ENCODE assay signal across 8 cellular contexts in genomic region chr1:204513117-204513716, GRCh38. TPM values are rescaled to one million over a fixed set of nuclear protein-coding genes. Genes with fewer than 3 reads are reported as not detected.
DNase-seq lines count a peak whose midpoint lies in the region; ATAC-seq and TF ChIP-seq lines count a peak whose summit lies in the region.

No MANE protein-coding gene starts in this region.

- peaks cover 5% of the 10 kb centered on the region for H3K27me3 Mint-ChIP-seq in nephron progenitor cell (ENCODE audit: low read depth, poor library complexity)

- H3K9me3 ChIP-seq in suprapubic skin: no peaks in the 10 kb centered on the region

- H3K4me3 ChIP-seq in GM08714 (ENCODE audit: low read length): peak overlapping the region; percentile 57; the same call in 1 of the 2 replicates
- no peak overlapping the region for H3K4me3 ChIP-seq in suprapubic skin

- no peaks in the 10 kb centered on the region for H3K9me3 Mint-ChIP-seq in nephron progenitor cell

- TF ChIP-seq CTCF in nephron progenitor cell (IDR thresholded peaks at IDR 0.05) (no peak), suprapubic skin (IDR thresholded peaks at IDR 0.05) (no peak)

- no peaks in the 10 kb centered on the region for H3K36me3 ChIP-seq in suprapubic skin

- no peaks in the 10 kb centered on the region for H3K27me3 ChIP-seq in suprapubic skin

- no peak for TF ChIP-seq EP300 in suprapubic skin (IDR thresholded peaks at IDR 0.05)

- DNase-seq in T follicular helper cell (ENCODE audit: low read depth) (peak; percentile 51), globus pallidus (ENCODE audit: low spot score) (peak; percentile 58), nephron progenitor cell (no peak), suprapubic skin (ENCODE audit: low spot score in 2 of 2) (no peak), hepatic stellate cell (ENCODE audit: low spot score) (no peak)

- TF ChIP-seq POLR2A in suprapubic skin (IDR thresholded peaks at IDR 0.05): no peak

- H3K36me3 Mint-ChIP-seq in nephron progenitor cell (ENCODE audit: low read depth): peaks cover 6% of the 10 kb centered on the region

- H3K4me3 Mint-ChIP-seq in nephron progenitor cell: no peak overlapping the region

- no peak overlapping the region for H3K27ac ChIP-seq in suprapubic skin

- peaks cover 9% of the 10 kb centered on the region for H3K4me1 Mint-ChIP-seq in nephron progenitor cell

- peaks cover 15% of the 10 kb centered on the region for H3K4me1 ChIP-seq in suprapubic skin

- WGBS in suprapubic skin: 70% methylated on average over 15 of the region's 15 CpGs

- H3K27ac Mint-ChIP-seq in nephron progenitor cell: no peak overlapping the region

- ATAC-seq in HG02642 (IDR thresholded peaks at IDR 0.05; ENCODE audit: poor library complexity, unreplicated experiment) (peak; percentile 29), GM19397 (IDR thresholded peaks at IDR 0.05; ENCODE audit: unreplicated experiment) (no peak)

RNA-seq across cellular contexts. Expression of gene MDM4, which starts 3.0 kb away (rescaled TPM):
- total RNA-seq in suprapubic skin: 100 to 1,000 TPM in 1 of 4 donors, 10 to 100 TPM in 3; 49.1 to 222 (median 63.2) TPM

RNA-seq across cellular contexts. Expression of gene PIK3C2B, which starts 18.6 kb away (rescaled TPM):
- 100 to 1,000 TPM in 2 of 4 donors, 10 to 100 TPM in 2; 70.7 to 162 (median 94.5) TPM for total RNA-seq in suprapubic skin

Comparison
In these comparisons a context has a peak if more than half of its experiments do, and no peak if none do; other contexts are left out.
1. DNase-seq: peak in T follicular helper cell (single experiment) and globus pallidus (single experiment); none in nephron progenitor cell (single experiment), suprapubic skin (0 of 2) and hepatic stellate cell (single experiment).